In genomic region chr12:99146730-99147129, GRCh38 we compare ENCODE assay signal across 15 cellular contexts.
"Had no signal": no experiment of that assay in that cellular context is flagged by ENCODE, and none has a peak within 500 bp of the region (broad histone marks: within the 10 kb centered on the region; RNA-seq: fewer than 3 reads in every experiment).

No MANE protein-coding gene starts in this region.

- DNase-seq: activated CD4-positive, alpha-beta T cell treated with anti-CD3 and anti-CD28 coated beads, Interleukin-2, amount 50 U/mL, for 48 hours; activated naive CD8-positive, alpha-beta T cell treated with anti-CD3 and anti-CD28 coated beads for 36 hours; amniotic stem cell; body of pancreas; foreskin melanocyte; glutamatergic neuron; nephron progenitor cell; retina; stimulated activated naive B cell treated with anti-CD40 and anti-IgM and Interleukin-4, amounts not matched to agents 10 μg/mL and 1 μg/mL and 100 μg/mL, for 72 hours; thyroid gland had no signal

- H3K4me3 Mint-ChIP-seq: activated naive CD8-positive, alpha-beta T cell treated with anti-CD3 and anti-CD28 coated beads for 36 hours; activated T-helper 1 cell treated with anti-CD3 and anti-CD28 coated beads, Interleukin-12 subunit alpha, Interleukin-12 subunit beta, Interleukin-2, Interleukin-4 antibody, amounts not matched to agents 30 ng/mL and 10 ng/mL and 1 ng/mL, durations not matched to agents 14 hours and 24 hours and 36 hours; nephron progenitor cell; stimulated activated naive B cell treated with anti-CD40 and anti-IgM and Interleukin-4, amounts not matched to agents 10 μg/mL and 1 μg/mL and 100 μg/mL, for 72 hours; T-helper 2 cell treated with Interferon-gamma antibody and Interleukin-4, amounts not matched to agents 5 μg/mL and 100 μg/mL, for 36 hours had no signal

- H3K4me3 ChIP-seq: body of pancreas, thyroid gland had no signal

- H3K36me3 ChIP-seq: thyroid gland had no signal

- H3K4me1 Mint-ChIP-seq: activated naive CD8-positive, alpha-beta T cell treated with anti-CD3 and anti-CD28 coated beads for 36 hours; nephron progenitor cell; stimulated activated naive B cell treated with anti-CD40 and anti-IgM and Interleukin-4, amounts not matched to agents 10 μg/mL and 1 μg/mL and 100 μg/mL, for 72 hours had no signal

- H3K27me3 Mint-ChIP-seq: activated naive CD8-positive, alpha-beta T cell treated with anti-CD3 and anti-CD28 coated beads for 36 hours; stimulated activated naive B cell treated with anti-CD40 and anti-IgM and Interleukin-4, amounts not matched to agents 10 μg/mL and 1 μg/mL and 100 μg/mL, for 72 hours had no signal

- H3K27ac ChIP-seq: body of pancreas, thyroid gland had no signal

- ATAC-seq: body of pancreas; stimulated activated naive B cell treated with anti-CD40 and anti-IgM and Interleukin-4, amounts not matched to agents 10 μg/mL and 1 μg/mL and 100 μg/mL, for 72 hours had no signal

- H3K27me3 ChIP-seq: body of pancreas, thyroid gland had no signal

- FAIRE-seq: colon, keratinocyte, TTC549 had no signal

- H3K9me3 Mint-ChIP-seq: nephron progenitor cell had no signal

- H3K9me3 ChIP-seq: body of pancreas, thyroid gland had no signal

- H3K4me1 ChIP-seq: body of pancreas, thyroid gland had no signal

- H3K27ac Mint-ChIP-seq: activated naive CD8-positive, alpha-beta T cell treated with anti-CD3 and anti-CD28 coated beads for 36 hours; activated T-helper 1 cell treated with anti-CD3 and anti-CD28 coated beads, Interleukin-12 subunit alpha, Interleukin-12 subunit beta, Interleukin-2, Interleukin-4 antibody, amounts not matched to agents 30 ng/mL and 10 ng/mL and 1 ng/mL, durations not matched to agents 14 hours and 24 hours and 36 hours; nephron progenitor cell; stimulated activated naive B cell treated with anti-CD40 and anti-IgM and Interleukin-4, amounts not matched to agents 10 μg/mL and 1 μg/mL and 100 μg/mL, for 72 hours; T-helper 2 cell treated with Interferon-gamma antibody and Interleukin-4, amounts not matched to agents 5 μg/mL and 100 μg/mL, for 36 hours had no signal
